Comparison of ENCODE assay signal across 8 cellular contexts in the genomic region with DNA sequence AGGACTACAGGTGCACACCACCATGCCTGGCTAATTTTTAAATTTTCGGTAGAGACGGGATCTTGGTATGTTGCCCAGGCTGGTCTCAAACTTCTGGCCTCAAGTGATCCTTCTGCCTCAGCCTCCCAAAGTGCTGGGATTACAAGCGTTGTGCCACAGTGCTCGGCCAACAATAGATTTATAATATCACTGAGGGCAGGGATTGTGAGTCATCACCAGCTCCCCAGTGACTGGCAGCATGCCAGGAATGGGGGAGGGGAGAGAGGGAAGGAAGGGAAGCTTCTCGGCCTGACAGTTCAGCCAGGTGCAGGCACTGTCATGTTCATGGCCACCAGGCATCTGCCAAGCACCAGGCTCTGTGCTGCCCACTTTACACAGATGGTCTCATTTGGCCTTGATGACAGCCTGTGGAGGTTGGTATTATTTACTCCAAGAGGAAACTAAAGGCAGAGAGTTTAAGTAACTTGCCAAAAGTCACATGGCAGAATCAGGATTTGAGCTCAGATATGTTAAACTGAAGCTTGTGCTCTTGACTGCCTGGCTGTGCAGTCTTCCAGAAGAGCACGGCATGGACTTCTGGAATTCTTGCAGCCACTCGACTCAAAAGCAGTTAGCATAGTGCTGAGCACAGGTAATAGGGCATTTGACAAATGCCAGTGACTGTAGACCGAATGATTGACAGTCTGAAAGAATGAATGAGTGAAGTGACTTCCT. TPM values are rescaled to one million over a fixed set of nuclear protein-coding genes. Genes with fewer than 3 reads are reported as not detected.
DNase-seq lines count a peak whose midpoint lies in the region.
"Not testable (repeated sequence)": the region's sequence is repeated elsewhere in the genome, so short reads cannot be mapped to it uniquely, and the experiment has no call there.

No MANE protein-coding gene starts in this region.

- not testable (repeated sequence) for H3K4me2 ChIP-seq in mesendoderm (ENCODE audit: low read length)

- 26 to 36% methylated on average over 6 of the region's 8 CpGs for WGBS in esophagus, 2 donors
- no CpG with 5 or more reads among the region's 8 CpGs for WGBS in mesendoderm (ENCODE audit: extremely low coverage, insufficient coverage, low lambda C conversion rate)

- not testable (repeated sequence) for H2BK5ac ChIP-seq in mesendoderm (ENCODE audit: low read length)

- not testable (repeated sequence) for H3K79me2 ChIP-seq in mesendoderm (ENCODE audit: control insufficient read depth, insufficient read depth, low read length)

- H3K9me3 ChIP-seq in esophagus (ENCODE audit: control insufficient read depth in 2 of 2, insufficient read depth in 1 of 2, low read depth in 1 of 2, low read length in 1 of 2): not testable (repeated sequence)

- H3K56ac ChIP-seq in mesendoderm (ENCODE audit: low read length): not testable (repeated sequence)

- not testable (repeated sequence) for H4K5ac ChIP-seq in mesendoderm (ENCODE audit: low read length)

- not testable (repeated sequence) for H3K18ac ChIP-seq in mesendoderm (ENCODE audit: low read length)

- H3K36me3 ChIP-seq in esophagus (ENCODE audit: control insufficient read depth in 2 of 2, insufficient read depth in 2 of 2, low read length in 1 of 2); mesendoderm (ENCODE audit: control insufficient read depth, insufficient read depth, low read length): not testable (repeated sequence)

- H2AK5ac ChIP-seq in mesendoderm (ENCODE audit: low read length): not testable (repeated sequence)

- not testable (repeated sequence) for H2BK15ac ChIP-seq in mesendoderm (replicated peaks; ENCODE audit: low read depth)

- H3K79me1 ChIP-seq in mesendoderm (ENCODE audit: low read length): not testable (repeated sequence)

- H2BK120ac ChIP-seq in mesendoderm (ENCODE audit: low read depth, low read length): not testable (repeated sequence)

- H3K27me3 ChIP-seq in esophagus (ENCODE audit: control insufficient read depth in 1 of 2, insufficient read depth in 2 of 2, low read length in 2 of 2); mesendoderm (ENCODE audit: insufficient read depth, low read length, poor library complexity): not testable (repeated sequence)

- H3K27ac ChIP-seq in esophagus (ENCODE audit: low read depth in 2 of 2, low read length in 1 of 2): peak overlapping the region; percentile 55 to 59
- H3K27ac ChIP-seq in mesendoderm (ENCODE audit: low read depth, low read length): not testable (repeated sequence)

- H4K8ac ChIP-seq in mesendoderm (ENCODE audit: low read depth, low read length): not testable (repeated sequence)

- DNase-seq in AG20443 (ENCODE audit: low spot score) (peak; percentile 36), HUDEP-2 (lab: John Stamatoyannopoulos, UW; ENCODE audit: unreplicated experiment in 76 of 76) (peak in 74 of 76 experiments; percentile 14 to 92 (median 74)), NCI-H446 (lab: John Stamatoyannopoulos, UW) (peak; percentile 87 to 97), T-helper 22 cell (ENCODE audit: low read depth) (peak; percentile 24), mesendoderm (peak; percentile 39)
- DNase-seq in activated naive CD4-positive, alpha-beta T cell (lab: John Stamatoyannopoulos, UW): peak in 3 of 4 experiments; percentile 27 to 65 (median 54)
- peak; percentile 20 to 61 (median 41) for DNase-seq in stimulated activated CD4-positive, alpha-beta T cell treated with anti-CD3 and anti-CD28 coated beads, TNF-alpha, amount 100 ng/mL, for 24 hours (ENCODE audit: low read depth in 3 of 3)

- not testable (repeated sequence) for H3K4me1 ChIP-seq in esophagus (ENCODE audit: control insufficient read depth in 2 of 2, insufficient read depth in 2 of 2, low read length in 1 of 2); mesendoderm (ENCODE audit: control insufficient read depth, low read depth, low read length)

- not testable (repeated sequence) for H3K4ac ChIP-seq in mesendoderm (ENCODE audit: low read depth, low read length)

- not testable (repeated sequence) for H3K23ac ChIP-seq in mesendoderm (ENCODE audit: low read length)

- H3K9ac ChIP-seq in mesendoderm (ENCODE audit: low read length): not testable (repeated sequence)

- not testable (repeated sequence) for H3K4me3 ChIP-seq in esophagus (ENCODE audit: low read depth in 1 of 2, low read length in 2 of 2); mesendoderm (ENCODE audit: low read length)

RNA-seq across cellular contexts. Expression of a gene that starts 7.8 kb away (rescaled TPM):
- polyA plus RNA-seq in esophagus: 10 to 100 TPM in 1 of 2 donors, 1 to 10 TPM in 1; 7.1 to 13.0 TPM
- 36.7 TPM for polyA plus RNA-seq in mesendoderm (2013, experiment 1 of 2)
- 38.7 TPM for polyA plus RNA-seq in mesendoderm (2013, experiment 2 of 2)

RNA-seq across cellular contexts. Expression of a gene that starts 47.1 kb away (rescaled TPM):
- polyA plus RNA-seq in esophagus: 10 to 100 TPM in 1 of 2 donors, 1 to 10 TPM in 1; 4.5 to 10.5 TPM
- 23.4 TPM for polyA plus RNA-seq in mesendoderm (2013, experiment 1 of 2)
- polyA plus RNA-seq in mesendoderm (2013, experiment 2 of 2): 25.0 TPM

Comparison
In these comparisons a context has a peak if more than half of its experiments do, and no peak if none do; other contexts are left out.
1. DNase-seq: peak in every context shown above with its lines; median percentile 92 in NCI-H446; 74 in HUDEP-2; 54 in activated naive CD4-positive, alpha-beta T cell; 41 in stimulated activated CD4-positive, alpha-beta T cell treated with anti-CD3 and anti-CD28 coated beads, TNF-alpha, amount 100 ng/mL, for 24 hours; 39 in mesendoderm; 36 in AG20443; 24 in T-helper 22 cell.